In the genomic region with DNA sequence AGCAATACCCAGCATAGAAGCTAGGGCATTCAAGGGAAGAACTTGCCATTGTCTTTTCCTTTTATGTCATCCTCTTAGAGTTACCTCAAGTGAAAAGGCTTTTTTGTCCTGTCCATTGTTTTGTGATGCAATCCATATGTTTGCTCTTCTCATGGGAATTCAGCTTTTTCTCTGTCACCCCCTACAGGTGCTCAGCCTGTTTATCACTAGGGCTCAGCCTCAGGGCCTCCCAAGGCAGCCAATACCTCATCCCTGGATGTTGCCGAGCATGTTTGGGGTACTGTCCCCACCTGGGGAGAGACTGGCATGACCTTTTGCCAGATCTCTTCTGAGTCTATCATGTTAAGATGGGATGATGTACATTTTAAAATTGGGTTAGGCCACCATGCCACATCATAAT, we compare ENCODE assay signal across 1 cellular context. TPM values are rescaled to one million over a fixed set of nuclear protein-coding genes. Genes with fewer than 3 reads are reported as not detected.
"Had no signal": no experiment of that assay in that cellular context is flagged by ENCODE, and none has a peak within 500 bp of the region (broad histone marks: within the 10 kb centered on the region; RNA-seq: fewer than 3 reads in every experiment).

No MANE protein-coding gene starts in this region.

RNA-seq across cellular contexts. Expression of a gene that starts 57.1 kb away (rescaled TPM):
- total RNA-seq: T-helper 2 cell treated with Interferon-gamma antibody and Interleukin-4, amounts not matched to agents 100 ng/mL and 5 ng/mL, for 36 hours had no signal
